7 cellular contexts compared by ENCODE assay signal in the genomic region with DNA sequence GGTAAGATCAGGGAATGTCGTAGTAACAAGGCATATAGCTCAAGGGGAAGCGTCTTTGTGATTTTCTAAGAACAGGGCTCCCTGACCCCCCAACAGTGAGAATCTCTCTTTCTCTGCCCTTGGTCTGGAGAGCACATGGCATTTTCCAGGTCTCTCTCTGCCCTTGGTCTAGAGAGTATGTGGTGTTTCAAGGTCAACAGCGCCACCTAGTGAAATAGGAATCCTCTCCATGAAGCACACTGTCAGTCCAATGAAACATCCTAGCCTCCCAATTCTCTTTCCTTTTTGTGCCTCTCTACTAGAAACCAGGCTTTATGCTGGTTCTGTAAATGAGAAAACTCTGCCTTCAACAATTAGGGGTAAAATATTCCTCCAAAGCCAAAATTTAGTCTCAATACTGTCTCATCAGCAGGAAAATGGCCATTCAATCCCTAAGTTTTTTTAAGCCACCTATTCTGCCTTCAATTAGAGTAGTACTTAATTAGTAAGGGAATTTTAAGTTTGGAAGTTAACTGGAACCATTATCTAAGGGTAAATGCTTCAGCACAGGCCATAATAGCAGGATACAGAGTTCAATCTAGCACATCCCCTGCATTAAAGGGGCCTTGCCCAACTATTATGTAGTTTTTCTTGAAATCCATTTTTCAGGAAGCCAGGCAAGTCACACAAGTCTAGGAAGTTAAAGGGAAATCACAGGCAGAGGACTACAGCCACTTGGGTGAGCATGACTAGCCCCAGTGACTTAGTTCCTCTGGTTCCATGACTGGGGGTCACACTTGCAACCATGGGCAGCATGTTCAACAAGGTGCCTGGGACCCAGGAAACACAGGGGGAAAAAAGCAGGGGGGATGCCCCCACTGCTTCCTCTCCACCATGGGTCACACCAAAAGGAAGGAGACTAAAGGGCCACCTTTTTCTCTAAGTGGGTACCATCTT. TPM values are rescaled to one million over a fixed set of nuclear protein-coding genes. Genes with fewer than 3 reads are reported as not detected.
DNase-seq lines count a peak whose midpoint lies in the region; ATAC-seq and TF ChIP-seq lines count a peak whose summit lies in the region.

No MANE protein-coding gene starts in this region.

- H3K9ac ChIP-seq in neural progenitor cell: no peak overlapping the region

- H3K27ac Mint-ChIP-seq in neural progenitor cell: peak overlapping the region; percentile 1

- H3K36me3 ChIP-seq in neural progenitor cell: peaks cover 9% of the 10 kb centered on the region
- H3K36me3 ChIP-seq in MG63: peaks cover 22% of the 10 kb centered on the region

- H3K79me2 ChIP-seq in neural progenitor cell (ENCODE audit: low read depth): peaks cover 12% of the 10 kb centered on the region

- peaks cover 21% of the 10 kb centered on the region for H3K9me3 ChIP-seq in neural progenitor cell (ENCODE audit: low read depth)
- H3K9me3 ChIP-seq in MG63: peaks cover 31% of the 10 kb centered on the region

- H4K20me1 ChIP-seq in neural progenitor cell (ENCODE audit: low read depth): no peaks in the 10 kb centered on the region

- peaks cover 35% of the 10 kb centered on the region for H3K9me3 Mint-ChIP-seq in neural progenitor cell

- no peak for ATAC-seq in GM21576 (IDR thresholded peaks at IDR 0.05; ENCODE audit: unreplicated experiment)

- no peak for TF ChIP-seq POLR2A in erythroblast (IDR thresholded peaks at IDR 0.05; ENCODE audit: low read length)

- peaks cover 22% of the 10 kb centered on the region for H3K36me3 Mint-ChIP-seq in neural progenitor cell

- H3K4me3 Mint-ChIP-seq in neural progenitor cell: no peak overlapping the region

- H3K27ac ChIP-seq in neural progenitor cell: no peak overlapping the region

- H3K27me3 Mint-ChIP-seq in neural progenitor cell (ENCODE audit: insufficient read depth, low read depth): no peaks in the 10 kb centered on the region

- H3K4me1 Mint-ChIP-seq in neural progenitor cell: no peaks in the 10 kb centered on the region

- H3K4me3 ChIP-seq in neural progenitor cell: no peak overlapping the region
- no peak overlapping the region for H3K4me3 ChIP-seq in MG63

- DNase-seq in NCI-H146 treated with DMSO at 0.1 percent for 48 hours (lab: John Stamatoyannopoulos, UW; ENCODE audit: unreplicated experiment) (peak; percentile 37), T-helper 22 cell (ENCODE audit: low read depth) (peak; percentile 7), erythroblast (lab: John Stamatoyannopoulos, UW) (peak; percentile 83 to 90), neural progenitor cell (ENCODE audit: low spot score) (peak; percentile 76), MG63 (no peak)

- TF ChIP-seq CTCF in GM12872 (IDR thresholded peaks at IDR 0.05; ENCODE audit: insufficient read depth, low read depth, low read length) (peak; percentile 77), neural progenitor cell (IDR thresholded peaks at IDR 0.05) (peak; percentile 69)

- no peaks in the 10 kb centered on the region for H3K27me3 ChIP-seq in neural progenitor cell
- no peaks in the 10 kb centered on the region for H3K27me3 ChIP-seq in MG63

- H2AFZ ChIP-seq in neural progenitor cell (replicated peaks): no peak overlapping the region

- H3K4me1 ChIP-seq in neural progenitor cell: no peaks in the 10 kb centered on the region

- H3F3A ChIP-seq in neural progenitor cell (ENCODE audit: low read depth): no peaks in the 10 kb centered on the region

- no peak overlapping the region for H3K4me2 ChIP-seq in neural progenitor cell

RNA-seq across cellular contexts. Expression of a gene that starts 12.4 kb away (rescaled TPM):
- 46.8 and 53.4 TPM in 2 replicates for total RNA-seq in neural progenitor cell (ENCODE audit: low replicate concordance)
- total RNA-seq in MG63 (2014; rRNA removed; shearing (Covaris generic); ENCODE audit: low replicate concordance): 31.9 and 118 TPM in 2 replicates

RNA-seq across cellular contexts. Expression of a gene that starts 39.0 kb away (rescaled TPM):
- 41.2 and 72.4 TPM in 2 replicates for total RNA-seq in neural progenitor cell (ENCODE audit: low replicate concordance)
- total RNA-seq in MG63 (2014; rRNA removed; shearing (Covaris generic); ENCODE audit: low replicate concordance): 38.0 and 54.8 TPM in 2 replicates

RNA-seq across cellular contexts. Expression of a gene that starts 44.2 kb away (rescaled TPM):
- total RNA-seq in neural progenitor cell (ENCODE audit: low replicate concordance): 3,661 and 4,399 TPM in 2 replicates
- 2,521 and 2,540 TPM in 2 replicates for total RNA-seq in MG63 (2014; rRNA removed; shearing (Covaris generic); ENCODE audit: low replicate concordance)
